In the genomic region with DNA sequence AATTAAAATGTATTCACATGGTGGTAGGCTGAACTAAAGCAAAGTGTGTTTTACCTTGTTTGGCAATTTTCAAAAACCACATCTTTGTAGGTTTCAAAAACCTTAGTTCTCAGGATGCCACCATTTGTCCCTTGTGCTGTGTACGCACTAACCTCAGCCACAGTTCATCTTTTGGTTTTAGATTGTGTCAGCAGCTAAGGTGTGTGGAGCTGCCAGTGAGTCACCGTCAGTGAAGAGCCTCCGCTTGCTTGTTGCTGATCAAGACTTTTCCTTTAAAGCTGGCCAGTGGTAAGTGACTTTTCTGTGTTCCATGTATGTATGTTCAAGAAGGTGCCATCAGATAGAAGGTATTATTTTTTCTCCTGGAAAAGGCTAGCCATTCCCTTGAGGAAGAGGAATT, we compare ENCODE assay signal across 9 cellular contexts. TPM values are rescaled to one million over a fixed set of nuclear protein-coding genes. Genes with fewer than 3 reads are reported as not detected.
A peak's percentile ranks its signal among the peaks of the same experiment; 100 is the strongest.
DNase-seq lines count a peak whose midpoint lies in the region; ATAC-seq and TF ChIP-seq lines count a peak whose summit lies in the region.
"Had no signal": no experiment of that assay in that cellular context is flagged by ENCODE, and none has a peak within 500 bp of the region (broad histone marks: within the 10 kb centered on the region; RNA-seq: fewer than 3 reads in every experiment).

No MANE protein-coding gene starts in this region.

- H3K27ac ChIP-seq in breast epithelium, result peak overlapping the region; percentile 22 to 52
- peak overlapping the region; percentile 77 for H3K27ac ChIP-seq in thymus (ENCODE audit: low read depth)

- BruUV-seq in MCF 10A (replicated peaks; lab: Mats Ljungman, UMichigan), result no TSS peak

- H3K27me3 Mint-ChIP-seq in MCF 10A (ENCODE audit: insufficient read depth, unreplicated experiment), result no peaks in the 10 kb centered on the region

- no peak for TF ChIP-seq POLR2A in breast epithelium (IDR thresholded peaks at IDR 0.05)

- H3K36me3 ChIP-seq in breast epithelium (no peaks in the 10 kb centered on the region), thymus (ENCODE audit: control insufficient read depth, insufficient read depth) (no peaks in the 10 kb centered on the region)

- H3K36me3 Mint-ChIP-seq in MCF 10A (ENCODE audit: insufficient read depth, unreplicated experiment), result peaks cover 44% of the 10 kb centered on the region

- H3K4me1 ChIP-seq in breast epithelium (no peaks in the 10 kb centered on the region), thymus (ENCODE audit: control insufficient read depth, insufficient read depth, low read length) (peaks cover 6% of the 10 kb centered on the region)

- POLR2A ChIA-PET in MCF 10A (lab: Yijun Ruan, JAX), result no interaction called here

- intact Hi-C loops in breast epithelium (cut with DNase I; ENCODE audit: low total_unique reads) (no loop called here), MCF 10A (cut with micrococcal nuclease) (no loop called here)

- H3K4me1 Mint-ChIP-seq in MCF 10A (ENCODE audit: insufficient read depth, unreplicated experiment), result no peaks in the 10 kb centered on the region

- H3K4me3 ChIP-seq in breast epithelium (no peak overlapping the region), thymus (ENCODE audit: low read length) (peak overlapping the region; percentile 44)

- DNase-seq in breast epithelium (ENCODE audit: low spot score in 2 of 2) (no peak), MCF 10A (ENCODE audit: unreplicated experiment) (no peak), T-helper 2 cell (peak in 4 of 5 experiments; percentile 42 to 95 (median 66)), GOT3 (lab: John Stamatoyannopoulos, UW) (no peak), NCI-H748 treated with DMSO at 0.1 percent for 48 hours (lab: John Stamatoyannopoulos, UW) (no peak)
- DNase-seq in effector CD8-positive, alpha-beta T cell (lab: John Stamatoyannopoulos, UW), result peak; percentile 20
- DNase-seq: NCI-H2081 had no signal

- H3K9me3 ChIP-seq in breast epithelium, result no peaks in the 10 kb centered on the region
- H3K9me3 ChIP-seq in thymus (ENCODE audit: control insufficient read depth), result no peaks in the 10 kb centered on the region

- TF ChIP-seq CTCF in breast epithelium (IDR thresholded peaks at IDR 0.05), result no peak
- TF ChIP-seq CTCF in MCF 10A (IDR thresholded peaks at IDR 0.05; ENCODE audit: unreplicated experiment), result no peak

- H3K4me3 Mint-ChIP-seq in MCF 10A (ENCODE audit: unreplicated experiment), result no peak overlapping the region

- no peak for ATAC-seq in HG02840 (IDR thresholded peaks at IDR 0.05; ENCODE audit: low FRiP score, unreplicated experiment)

- H3K27ac Mint-ChIP-seq in MCF 10A (ENCODE audit: low read depth, unreplicated experiment), result no peak overlapping the region

- CTCF ChIA-PET in MCF 10A (lab: Yijun Ruan, JAX), result interaction anchor here (1.2 to 2.9 kb wide), 2 partner anchors 17 to 264 kb away, joined by 4 to 19 read pairs; no protein-coding TSS in a partner anchor

- H3K27me3 ChIP-seq in breast epithelium, result no peaks in the 10 kb centered on the region
- no peaks in the 10 kb centered on the region for H3K27me3 ChIP-seq in thymus (ENCODE audit: control insufficient read depth, insufficient read depth)

- no peaks in the 10 kb centered on the region for H3K9me3 Mint-ChIP-seq in MCF 10A (ENCODE audit: unreplicated experiment)

- 31% methylated on average over 3 of the region's 3 CpGs for WGBS in thymus

RNA-seq across cellular contexts. Expression of gene OXNAD1, which starts 21.1 kb away (rescaled TPM):
- total RNA-seq in breast epithelium (10 to 100 TPM; 13.1 to 22.8 (median 15.7) TPM), MCF 10A (2022) (19.0 and 27.6 TPM in 2 replicates)
- 34.4 TPM for polyA plus RNA-seq in thymus

RNA-seq across cellular contexts. Expression of gene DPH3, which starts 21.4 kb away (rescaled TPM):
- total RNA-seq in breast epithelium (10 to 100 TPM; 17.7 to 33.6 (median 21.0) TPM), MCF 10A (2022) (30.5 and 39.8 TPM in 2 replicates)
- polyA plus RNA-seq in thymus, result 21.2 TPM

Comparison
In these comparisons a context has a peak if more than half of its experiments do, and no peak if none do; other contexts are left out.
1. DNase-seq: peak in T-helper 2 cell (4 of 5) and effector CD8-positive, alpha-beta T cell (single experiment); none in breast epithelium (0 of 2), MCF 10A (single experiment), GOT3 (single experiment) and NCI-H748 treated with DMSO at 0.1 percent for 48 hours (single experiment).